8 cellular contexts compared by ENCODE assay signal in the genomic region with DNA sequence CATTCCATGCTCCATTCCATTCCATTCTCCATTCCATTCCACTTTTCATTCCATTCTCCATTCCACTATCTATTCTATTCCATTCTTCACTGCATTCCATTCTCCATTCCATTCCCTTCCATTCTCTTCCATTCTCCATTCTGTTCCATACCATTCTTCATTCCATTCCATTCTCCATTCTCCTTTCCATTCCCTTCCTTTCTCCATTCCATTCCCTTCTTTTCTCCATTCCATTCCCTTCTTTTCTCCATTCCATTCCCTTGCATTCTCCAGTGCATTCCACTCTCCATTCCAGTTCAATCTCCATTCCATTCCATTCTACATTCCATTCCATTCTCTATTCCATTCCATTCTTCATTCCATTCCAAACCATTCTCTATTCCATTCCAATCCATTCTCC.
"Had no signal": no experiment of that assay in that cellular context is flagged by ENCODE, and none has a peak within 500 bp of the region (broad histone marks: within the 10 kb centered on the region; RNA-seq: fewer than 3 reads in every experiment).

No MANE protein-coding gene starts in this region.

- H3K4me2 ChIP-seq: KMS-11 had no signal

- H3K4me3 ChIP-seq: GM23248, HAP-1 had no signal

- H3K36me3 ChIP-seq: HAP-1 had no signal

- FAIRE-seq: HTR-8/SVneo had no signal

- H3K27ac ChIP-seq: GM23248, KMS-11 had no signal

- H3K9ac ChIP-seq: GM23248, KMS-11 had no signal

- H3K4me1 ChIP-seq: HAP-1 had no signal

- H3K9me3 ChIP-seq: HAP-1 had no signal

- ATAC-seq: HCT116 had no signal

- DNase-seq: GM23248, GOT3, H7, KBM-7 had no signal

- H2AFZ ChIP-seq: GM23248 had no signal
